1 cellular context compared by ENCODE assay signal in the genomic region with DNA sequence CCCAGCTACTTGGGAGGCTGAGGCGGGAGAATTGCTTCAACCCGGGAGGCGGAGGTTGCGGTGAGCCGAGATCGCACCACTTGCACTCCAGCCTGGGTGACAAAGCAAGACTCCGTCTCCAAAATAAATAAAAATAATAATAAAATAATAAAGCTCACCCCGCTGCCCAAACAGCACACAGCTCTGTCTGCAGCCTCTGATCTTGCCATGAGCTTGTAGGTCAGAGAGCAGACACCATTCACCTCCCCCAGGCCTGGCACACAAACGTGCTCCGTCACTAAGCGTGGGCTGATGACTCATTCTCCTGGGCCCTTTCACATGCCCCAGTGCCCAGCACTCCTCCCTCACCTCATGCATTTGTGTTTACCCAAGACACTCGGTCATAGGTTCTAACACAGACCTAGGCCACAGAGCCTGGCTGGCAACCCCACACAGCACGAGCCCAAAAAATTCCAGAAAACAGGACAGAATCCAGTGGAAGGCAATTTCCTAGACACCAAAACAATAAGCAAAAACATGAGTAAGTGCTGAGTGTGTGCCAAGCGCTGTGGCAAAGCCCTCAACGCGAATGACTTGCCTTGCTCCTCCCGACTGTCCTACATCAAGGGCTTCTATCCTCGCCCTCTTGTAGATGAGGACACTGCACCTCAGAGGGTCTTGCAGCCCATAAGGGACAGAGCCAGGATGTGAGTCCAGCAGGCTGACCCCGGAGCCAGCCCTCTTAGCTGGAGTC.
TF ChIP-seq lines count a peak whose summit lies in the region.

No MANE protein-coding gene starts in this region.

TF ChIP-seq in HepG2, 621 proteins besides CTCF, POLR2A, EP300 and RAD21 (continued from another document and continues in another):
- no peak for TF ChIP-seq ZNF446 (CRISPR knock-in tag; IDR thresholded peaks at IDR 0.05)
- no peak for TF ChIP-seq CBFB (CRISPR knock-in tag; IDR thresholded peaks at IDR 0.05)
- no peak for TF ChIP-seq TIGD3 (CRISPR knock-in tag; IDR thresholded peaks at IDR 0.05; ENCODE audit: borderline replicate concordance)
- peak; percentile 73 for TF ChIP-seq ARNTL (CRISPR knock-in tag; IDR thresholded peaks at IDR 0.05)
- peak; percentile 72 for TF ChIP-seq ZNF263 (CRISPR knock-in tag; IDR thresholded peaks at IDR 0.05)
- peak; percentile 64 for TF ChIP-seq RNF2 (conservative IDR thresholded peaks at IDR 0.05; ENCODE audit: low read depth)
- TF ChIP-seq BHLHE40 (IDR thresholded peaks at IDR 0.05; ENCODE audit: low read length): peak; percentile 93
- TF ChIP-seq, protein P1, sequence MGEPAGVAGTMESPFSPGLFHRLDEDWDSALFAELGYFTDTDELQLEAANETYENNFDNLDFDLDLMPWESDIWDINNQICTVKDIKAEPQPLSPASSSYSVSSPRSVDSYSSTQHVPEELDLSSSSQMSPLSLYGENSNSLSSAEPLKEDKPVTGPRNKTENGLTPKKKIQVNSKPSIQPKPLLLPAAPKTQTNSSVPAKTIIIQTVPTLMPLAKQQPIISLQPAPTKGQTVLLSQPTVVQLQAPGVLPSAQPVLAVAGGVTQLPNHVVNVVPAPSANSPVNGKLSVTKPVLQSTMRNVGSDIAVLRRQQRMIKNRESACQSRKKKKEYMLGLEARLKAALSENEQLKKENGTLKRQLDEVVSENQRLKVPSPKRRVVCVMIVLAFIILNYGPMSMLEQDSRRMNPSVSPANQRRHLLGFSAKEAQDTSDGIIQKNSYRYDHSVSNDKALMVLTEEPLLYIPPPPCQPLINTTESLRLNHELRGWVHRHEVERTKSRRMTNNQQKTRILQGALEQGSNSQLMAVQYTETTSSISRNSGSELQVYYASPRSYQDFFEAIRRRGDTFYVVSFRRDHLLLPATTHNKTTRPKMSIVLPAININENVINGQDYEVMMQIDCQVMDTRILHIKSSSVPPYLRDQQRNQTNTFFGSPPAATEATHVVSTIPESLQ (CRISPR knock-in tag; conservative IDR thresholded peaks at IDR 0.05): no peak
- TF ChIP-seq DPF2 (CRISPR knock-in tag; IDR thresholded peaks at IDR 0.05; ENCODE audit: borderline replicate concordance, low read depth): peak; percentile 76
- TF ChIP-seq FOSL2 (CRISPR knock-in tag; IDR thresholded peaks at IDR 0.05): peak; percentile 100
- TF ChIP-seq RAD51 (IDR thresholded peaks at IDR 0.05; ENCODE audit: borderline replicate concordance): no peak
- no peak for TF ChIP-seq SP140L (CRISPR knock-in tag; IDR thresholded peaks at IDR 0.05; ENCODE audit: borderline replicate concordance)
- no peak for TF ChIP-seq NPAS2 (CRISPR knock-in tag; IDR thresholded peaks at IDR 0.05; ENCODE audit: borderline replicate concordance)
- TF ChIP-seq RFX1 (IDR thresholded peaks at IDR 0.05): no peak
- no peak for TF ChIP-seq ZBTB10 (CRISPR knock-in tag; IDR thresholded peaks at IDR 0.05; ENCODE audit: borderline replicate concordance)
- TF ChIP-seq ZNF605 (CRISPR knock-in tag; IDR thresholded peaks at IDR 0.05): peak; percentile 89
- no peak for TF ChIP-seq ZNF777 (CRISPR knock-in tag; IDR thresholded peaks at IDR 0.05)
- no peak for TF ChIP-seq ZNF329 (CRISPR knock-in tag; IDR thresholded peaks at IDR 0.05; ENCODE audit: low read depth)
- TF ChIP-seq, protein P2, sequence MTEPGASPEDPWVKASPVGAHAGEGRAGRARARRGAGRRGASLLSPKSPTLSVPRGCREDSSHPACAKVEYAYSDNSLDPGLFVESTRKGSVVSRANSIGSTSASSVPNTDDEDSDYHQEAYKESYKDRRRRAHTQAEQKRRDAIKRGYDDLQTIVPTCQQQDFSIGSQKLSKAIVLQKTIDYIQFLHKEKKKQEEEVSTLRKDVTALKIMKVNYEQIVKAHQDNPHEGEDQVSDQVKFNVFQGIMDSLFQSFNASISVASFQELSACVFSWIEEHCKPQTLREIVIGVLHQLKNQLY (CRISPR knock-in tag; IDR thresholded peaks at IDR 0.05): peak; percentile 89
- TF ChIP-seq ZZZ3 (CRISPR knock-in tag; IDR thresholded peaks at IDR 0.05; ENCODE audit: borderline replicate concordance): 0 out of 2 replicates have a peak, but pooled peaks have one; percentile 62
- no peak for TF ChIP-seq DDIT3 (CRISPR knock-in tag; IDR thresholded peaks at IDR 0.05)
- TF ChIP-seq ZSCAN22 (CRISPR knock-in tag; IDR thresholded peaks at IDR 0.05): no peak
- TF ChIP-seq GATA4 (IDR thresholded peaks at IDR 0.05; ENCODE audit: borderline replicate concordance, low read depth): no peak; the same call in 1 of the 2 replicates
- TF ChIP-seq ZFP41 (CRISPR knock-in tag; IDR thresholded peaks at IDR 0.05; ENCODE audit: borderline replicate concordance): no peak
- peak; percentile 83 for TF ChIP-seq ZFX (CRISPR knock-in tag; IDR thresholded peaks at IDR 0.05; ENCODE audit: low read depth)
- TF ChIP-seq ZUFSP (CRISPR knock-in tag; IDR thresholded peaks at IDR 0.05; ENCODE audit: borderline replicate concordance): no peak
- no peak for TF ChIP-seq SMARCE1 (IDR thresholded peaks at IDR 0.05; ENCODE audit: borderline replicate concordance)
- TF ChIP-seq, protein P3, sequence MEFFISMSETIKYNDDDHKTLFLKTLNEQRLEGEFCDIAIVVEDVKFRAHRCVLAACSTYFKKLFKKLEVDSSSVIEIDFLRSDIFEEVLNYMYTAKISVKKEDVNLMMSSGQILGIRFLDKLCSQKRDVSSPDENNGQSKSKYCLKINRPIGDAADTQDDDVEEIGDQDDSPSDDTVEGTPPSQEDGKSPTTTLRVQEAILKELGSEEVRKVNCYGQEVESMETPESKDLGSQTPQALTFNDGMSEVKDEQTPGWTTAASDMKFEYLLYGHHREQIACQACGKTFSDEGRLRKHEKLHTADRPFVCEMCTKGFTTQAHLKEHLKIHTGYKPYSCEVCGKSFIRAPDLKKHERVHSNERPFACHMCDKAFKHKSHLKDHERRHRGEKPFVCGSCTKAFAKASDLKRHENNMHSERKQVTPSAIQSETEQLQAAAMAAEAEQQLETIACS (CRISPR knock-in tag; IDR thresholded peaks at IDR 0.05): no peak
- peak; percentile 81; the same call in 1 of the 2 replicates for TF ChIP-seq NRL (CRISPR knock-in tag; IDR thresholded peaks at IDR 0.05; ENCODE audit: borderline replicate concordance)
- TF ChIP-seq ZNF160 (CRISPR knock-in tag; IDR thresholded peaks at IDR 0.05): no peak
- TF ChIP-seq PRMT3 (CRISPR knock-in tag; IDR thresholded peaks at IDR 0.05; ENCODE audit: borderline replicate concordance, low read depth): no peak
- TF ChIP-seq CC2D1A (CRISPR knock-in tag; IDR thresholded peaks at IDR 0.05): no peak
- no peak for TF ChIP-seq ZNF775 (CRISPR knock-in tag; IDR thresholded peaks at IDR 0.05; ENCODE audit: borderline replicate concordance)
- TF ChIP-seq, protein P4, sequence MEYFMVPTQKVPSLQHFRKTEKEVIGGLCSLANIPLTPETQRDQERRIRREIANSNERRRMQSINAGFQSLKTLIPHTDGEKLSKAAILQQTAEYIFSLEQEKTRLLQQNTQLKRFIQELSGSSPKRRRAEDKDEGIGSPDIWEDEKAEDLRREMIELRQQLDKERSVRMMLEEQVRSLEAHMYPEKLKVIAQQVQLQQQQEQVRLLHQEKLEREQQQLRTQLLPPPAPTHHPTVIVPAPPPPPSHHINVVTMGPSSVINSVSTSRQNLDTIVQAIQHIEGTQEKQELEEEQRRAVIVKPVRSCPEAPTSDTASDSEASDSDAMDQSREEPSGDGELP (IDR thresholded peaks at IDR 0.05; ENCODE audit: borderline replicate concordance, low read depth): peak; percentile 54; the same call in 1 of the 2 replicates
- TF ChIP-seq ZNF337 (CRISPR knock-in tag; IDR thresholded peaks at IDR 0.05; ENCODE audit: borderline replicate concordance, low read depth): no peak
- TF ChIP-seq ZSCAN12 (CRISPR knock-in tag; IDR thresholded peaks at IDR 0.05): no peak
- peak; percentile 10; the same call in 1 of the 2 replicates for TF ChIP-seq SIX4 (CRISPR knock-in tag; IDR thresholded peaks at IDR 0.05)
- TF ChIP-seq ZNF558 (CRISPR knock-in tag; IDR thresholded peaks at IDR 0.05; ENCODE audit: borderline replicate concordance): no peak
- TF ChIP-seq ZNF710 (CRISPR knock-in tag; IDR thresholded peaks at IDR 0.05; ENCODE audit: borderline replicate concordance): 0 out of 2 replicates have a peak, but pooled peaks have one; percentile 54
- TF ChIP-seq, protein P5, sequence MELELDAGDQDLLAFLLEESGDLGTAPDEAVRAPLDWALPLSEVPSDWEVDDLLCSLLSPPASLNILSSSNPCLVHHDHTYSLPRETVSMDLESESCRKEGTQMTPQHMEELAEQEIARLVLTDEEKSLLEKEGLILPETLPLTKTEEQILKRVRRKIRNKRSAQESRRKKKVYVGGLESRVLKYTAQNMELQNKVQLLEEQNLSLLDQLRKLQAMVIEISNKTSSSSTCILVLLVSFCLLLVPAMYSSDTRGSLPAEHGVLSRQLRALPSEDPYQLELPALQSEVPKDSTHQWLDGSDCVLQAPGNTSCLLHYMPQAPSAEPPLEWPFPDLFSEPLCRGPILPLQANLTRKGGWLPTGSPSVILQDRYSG (CRISPR knock-in tag; IDR thresholded peaks at IDR 0.05): no peak
- TF ChIP-seq ZBTB44 (CRISPR knock-in tag; IDR thresholded peaks at IDR 0.05): no peak
- TF ChIP-seq SIN3B (IDR thresholded peaks at IDR 0.05; ENCODE audit: low read length): no peak
- no peak for TF ChIP-seq ZBTB34 (CRISPR knock-in tag; IDR thresholded peaks at IDR 0.05)
